26 cellular contexts compared by ENCODE assay signal in the genomic region with DNA sequence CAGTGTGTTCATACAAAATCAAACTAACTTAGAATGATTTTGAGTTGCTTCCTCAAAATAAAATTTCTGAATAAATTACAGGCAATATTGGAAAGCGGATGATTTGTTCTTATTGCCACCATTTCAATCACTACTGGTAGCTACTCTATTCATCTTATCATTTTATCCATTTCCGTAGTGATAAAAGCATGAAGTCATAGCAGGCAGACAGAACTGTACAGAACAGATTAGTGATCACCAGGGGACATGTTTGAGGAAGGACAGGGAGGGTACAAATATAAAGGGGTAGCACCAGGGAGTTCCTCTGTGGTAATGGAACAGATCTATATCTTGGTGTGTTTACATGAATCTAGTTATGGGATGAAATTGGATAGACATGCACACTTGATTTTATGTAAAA.
DNase-seq lines count a peak whose midpoint lies in the region; ATAC-seq, FAIRE-seq and TF ChIP-seq lines count a peak whose summit lies in the region.
"Had no signal": no experiment of that assay in that cellular context is flagged by ENCODE, and none has a peak within 500 bp of the region (broad histone marks: within the 10 kb centered on the region; RNA-seq: fewer than 3 reads in every experiment).

No MANE protein-coding gene starts in this region.

- H3K27ac ChIP-seq in K562 (ENCODE audit: extremely low read depth, low read depth, low read length) (no peak overlapping the region), uterus (no peak overlapping the region), suprapubic skin (no peak overlapping the region)
- H3K27ac ChIP-seq: A549, C4-2B, Peyer's patch had no signal

- no peak for TF ChIP-seq RAD21 in K562 (CRISPR knock-in tag; conservative IDR thresholded peaks at IDR 0.05 in 1 of 2, IDR thresholded peaks at IDR 0.05 in 1 of 2)

- H3K9me3 Mint-ChIP-seq in mesothelial cell of epicardium = peaks cover 9% of the 10 kb centered on the region
- H3K9me3 Mint-ChIP-seq: CD8-positive, alpha-beta memory T cell had no signal

- peaks cover 0 to 12% of the 10 kb centered on the region in 2 experiments; a peak in 2 of 5 replicates for H3K4me1 ChIP-seq in K562 (replicated peaks in 1 of 2; ENCODE audit: control insufficient read depth in 2 of 2, insufficient read depth in 2 of 2, low read length in 2 of 2)
- no peaks in the 10 kb centered on the region for H3K4me1 ChIP-seq in uterus
- H3K4me1 ChIP-seq in suprapubic skin = no peaks in the 10 kb centered on the region
- H3K4me1 ChIP-seq: A549, Peyer's patch had no signal

- CTCF ChIA-PET in K562 (lab: Yijun Ruan, JAX; ENCODE audit: low intra/inter-chr PET ratio) = no interaction called here

- peak; percentile 88 for DNase-seq in NCI-H146 (lab: John Stamatoyannopoulos, UW)
- DNase-seq in K562 (ENCODE audit: extremely low read depth in 1 of 4, low spot score in 3 of 4) = no peak
- no peak for DNase-seq in mesothelial cell of epicardium (ENCODE audit: low spot score in 2 of 2, unreplicated experiment in 2 of 2)
- no peak for DNase-seq in uterus
- no peak for DNase-seq in suprapubic skin (ENCODE audit: low spot score in 2 of 2)
- DNase-seq: Calu3; CD8-positive, alpha-beta memory T cell; DMS79 treated with DMSO at 0.1 percent for 48 hours; GF-D8; MV-4-11; NCI-H1105 treated with DMSO at 0.1 percent for 48 hours; NCI-H1694; NCI-H2081; NCI-H2227 treated with DMSO at 0.1 percent for 48 hours; NCI-H510A; NCI-H69; Peyer's patch; SHP77 treated with DMSO at 0.1 percent for 48 hours had no signal

- H3K4me2 ChIP-seq in K562 (ENCODE audit: insufficient read depth, low read length) = no peak overlapping the region
- H3K4me2 ChIP-seq: A549 had no signal

- intact Hi-C loops in K562 (cut with micrococcal nuclease) (no loop called here), uterus (cut with DNase I; ENCODE audit: low total_unique reads) (no loop called here)

- peaks cover 19% of the 10 kb centered on the region for H3K36me3 Mint-ChIP-seq in mesothelial cell of epicardium

- no peaks in the 10 kb centered on the region for H3K27me3 Mint-ChIP-seq in mesothelial cell of epicardium (ENCODE audit: low read depth)
- H3K27me3 Mint-ChIP-seq: B cell; CD8-positive, alpha-beta memory T cell had no signal

- H3K79me2 ChIP-seq in K562 (ENCODE audit: control insufficient read depth, insufficient read depth, low read length) = no peaks in the 10 kb centered on the region

- H3K4me3 ChIP-seq in K562 (no peak overlapping the region), uterus (no peak overlapping the region), suprapubic skin (no peak overlapping the region)
- H3K4me3 ChIP-seq: A549, Peyer's patch had no signal

- TF ChIP-seq POLR2A in K562 (conservative IDR thresholded peaks at IDR 0.05) = no peak
- TF ChIP-seq POLR2A in uterus (IDR thresholded peaks at IDR 0.05) = no peak
- TF ChIP-seq POLR2A in suprapubic skin (IDR thresholded peaks at IDR 0.05) = no peak

- WGBS in K562 (ENCODE audit: insufficient coverage, low coverage, missing lambda C conversion rate) = 45% methylated on average over 2 of the region's 2 CpGs
- 90% methylated on average over 2 of the region's 2 CpGs for WGBS in suprapubic skin

- no peak for TF ChIP-seq CTCF in K562 (IDR thresholded peaks at IDR 0.05 in 2 of 3, conservative IDR thresholded peaks at IDR 0.05 in 1 of 3; ENCODE audit: insufficient read depth in 2 of 3, low read depth in 1 of 3, low read length in 3 of 3)
- no peak for TF ChIP-seq CTCF in mesothelial cell of epicardium (IDR thresholded peaks at IDR 0.05; ENCODE audit: unreplicated experiment)
- no peak for TF ChIP-seq CTCF in uterus (IDR thresholded peaks at IDR 0.05)
- no peak for TF ChIP-seq CTCF in suprapubic skin (IDR thresholded peaks at IDR 0.05)

- peak overlapping the region; percentile 86 for H3K27ac Mint-ChIP-seq in mesothelial cell of epicardium
- H3K27ac Mint-ChIP-seq: B cell; CD8-positive, alpha-beta memory T cell had no signal

- H3K27me3 ChIP-seq in K562 (ENCODE audit: control insufficient read depth in 2 of 2, insufficient read depth in 2 of 2, low read length in 2 of 2) (no peaks in the 10 kb centered on the region), uterus (no peaks in the 10 kb centered on the region), suprapubic skin (no peaks in the 10 kb centered on the region)
- H3K27me3 ChIP-seq: Peyer's patch had no signal

- in situ Hi-C loops in K562 (cut with MboI) = no loop called here

- no peaks in the 10 kb centered on the region for H3K9me3 ChIP-seq in K562 (replicated peaks; ENCODE audit: control insufficient read depth, insufficient read depth, low read depth, low read length)
- H3K9me3 ChIP-seq in uterus = no peaks in the 10 kb centered on the region
- H3K9me3 ChIP-seq in suprapubic skin = no peaks in the 10 kb centered on the region
- H3K9me3 ChIP-seq: A549, Peyer's patch had no signal

- H3K9me1 ChIP-seq in K562 (ENCODE audit: control insufficient read depth, insufficient read depth, low read length) = no peaks in the 10 kb centered on the region

- no peak overlapping the region for H3K4me3 Mint-ChIP-seq in mesothelial cell of epicardium
- H3K4me3 Mint-ChIP-seq: B cell; CD8-positive, alpha-beta memory T cell had no signal

- no peak overlapping the region for H2AFZ ChIP-seq in K562 (ENCODE audit: low read depth, low read length)

- H4K20me1 ChIP-seq in K562 (replicated peaks; ENCODE audit: control insufficient read depth, insufficient read depth, low read length) = no peaks in the 10 kb centered on the region

- H3K9ac ChIP-seq in K562 (ENCODE audit: insufficient read depth in 1 of 2, low read depth in 2 of 2, low read length in 2 of 2) = no peak overlapping the region

- peaks cover 42% of the 10 kb centered on the region for H3K4me1 Mint-ChIP-seq in mesothelial cell of epicardium
- H3K4me1 Mint-ChIP-seq: B cell; CD8-positive, alpha-beta memory T cell had no signal

- no TSS peak for BruUV-seq in K562 (replicated peaks; lab: Mats Ljungman, UMichigan)

- peaks cover 16% of the 10 kb centered on the region for H3K36me3 ChIP-seq in K562 (ENCODE audit: control insufficient read depth, insufficient read depth, low read length)
- H3K36me3 ChIP-seq in uterus = no peaks in the 10 kb centered on the region
- peaks cover 2% of the 10 kb centered on the region for H3K36me3 ChIP-seq in suprapubic skin

- no peak; the same call in 1 of the 3 replicates for ATAC-seq in SK-N-SH treated with all-trans-retinoic acid at 6 μM for 48 hours
- peak; percentile 65; the same call in 2 of the 3 replicates for ATAC-seq in K562
- no peak for ATAC-seq in GM21360 (IDR thresholded peaks at IDR 0.05; ENCODE audit: unreplicated experiment)
- no peak for ATAC-seq in GM18870 (IDR thresholded peaks at IDR 0.05; ENCODE audit: unreplicated experiment)
- ATAC-seq: A549, HCT116, HepG2 had no signal

- POLR2A ChIA-PET in K562 (lab: Yijun Ruan, JAX) = no interaction called here

- TF ChIP-seq EP300 in K562 (IDR thresholded peaks at IDR 0.05; ENCODE audit: low read length) (no peak), suprapubic skin (IDR thresholded peaks at IDR 0.05) (no peak)

- no peak for FAIRE-seq in K562 (lab: Jason Lieb, UNC)
- FAIRE-seq: A549, HepG2 had no signal

TF ChIP-seq in SK-N-SH treated with all-trans-retinoic acid at 6 μM for 48 hours, 23 proteins besides CTCF, POLR2A, EP300 and RAD21 (continues in another document):
- TF ChIP-seq TCF4 (CRISPR knock-in tag; IDR thresholded peaks at IDR 0.05; ENCODE audit: borderline replicate concordance) (peak; percentile 43; the same call in 1 of the 2 replicates), ZFP30 (CRISPR knock-in tag; IDR thresholded peaks at IDR 0.05) (no peak)
- TF ChIP-seq, protein P1, sequence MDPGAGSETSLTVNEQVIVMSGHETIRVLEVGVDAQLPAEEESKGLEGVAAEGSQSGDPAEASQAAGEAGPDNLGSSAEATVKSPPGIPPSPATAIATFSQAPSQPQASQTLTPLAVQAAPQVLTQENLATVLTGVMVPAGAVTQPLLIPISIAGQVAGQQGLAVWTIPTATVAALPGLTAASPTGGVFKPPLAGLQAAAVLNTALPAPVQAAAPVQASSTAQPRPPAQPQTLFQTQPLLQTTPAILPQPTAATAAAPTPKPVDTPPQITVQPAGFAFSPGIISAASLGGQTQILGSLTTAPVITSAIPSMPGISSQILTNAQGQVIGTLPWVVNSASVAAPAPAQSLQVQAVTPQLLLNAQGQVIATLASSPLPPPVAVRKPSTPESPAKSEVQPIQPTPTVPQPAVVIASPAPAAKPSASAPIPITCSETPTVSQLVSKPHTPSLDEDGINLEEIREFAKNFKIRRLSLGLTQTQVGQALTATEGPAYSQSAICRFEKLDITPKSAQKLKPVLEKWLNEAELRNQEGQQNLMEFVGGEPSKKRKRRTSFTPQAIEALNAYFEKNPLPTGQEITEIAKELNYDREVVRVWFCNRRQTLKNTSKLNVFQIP (CRISPR knock-in tag; IDR thresholded peaks at IDR 0.05; ENCODE audit: borderline replicate concordance, low read depth) = no peak

TF ChIP-seq in K562, 482 proteins besides CTCF, POLR2A, EP300 and RAD21 (continues in another document):
- TF ChIP-seq MYC (IDR thresholded peaks at IDR 0.05; ENCODE audit: low read depth, low read length) (no peak), MYC (CRISPR knock-in tag; IDR thresholded peaks at IDR 0.05; ENCODE audit: borderline replicate concordance, low read depth) (no peak), FOXJ2 (tag; IDR thresholded peaks at IDR 0.05) (peak; percentile 37; the same call in 1 of the 2 replicates), CBFA2T3 (IDR thresholded peaks at IDR 0.05) (peak; percentile 36; the same call in 1 of the 2 replicates), ZNF3 (CRISPR knock-in tag; IDR thresholded peaks at IDR 0.05) (no peak)
